24 cellular contexts compared by ENCODE assay signal in the genomic region with DNA sequence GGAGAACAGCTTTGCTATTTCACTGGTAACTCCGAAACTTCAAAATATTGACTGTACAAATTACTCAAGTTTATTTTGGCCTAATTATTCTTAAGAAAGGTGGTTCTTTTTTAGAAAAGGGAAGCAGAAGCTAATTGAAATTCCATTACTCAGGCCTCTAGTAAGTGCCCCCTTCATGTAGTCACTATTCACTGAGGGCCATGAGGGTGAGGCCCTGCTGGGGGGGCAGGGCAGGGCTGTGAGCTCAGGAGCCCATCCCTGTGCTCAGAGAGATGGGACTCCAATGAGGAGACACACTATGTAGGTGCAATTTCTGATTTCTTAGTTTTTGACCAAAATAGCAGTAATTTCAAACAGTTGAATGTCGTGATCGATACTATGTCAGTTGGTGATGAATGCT.
"Had no signal": no experiment of that assay in that cellular context is flagged by ENCODE, and none has a peak within 500 bp of the region (broad histone marks: within the 10 kb centered on the region; RNA-seq: fewer than 3 reads in every experiment).

No MANE protein-coding gene starts in this region.

- H3K4me3 ChIP-seq: esophagus squamous epithelium, left lung, lung, prostate gland, right lobe of liver, suprapubic skin, thyroid gland had no signal

- H3K4me3 Mint-ChIP-seq: immature natural killer cell; natural killer cell treated with Interleukin-12 subunit alpha and Interleukin-12 subunit beta and Interleukin-15 and Interleukin-18, amount 100 ng/mL, for 72 hours; stimulated activated effector memory CD8-positive, alpha-beta T cell treated with anti-CD3 and anti-CD28 coated beads, Interleukin-12 subunit alpha, Interleukin-12 subunit beta, amount 100 ng/mL, for 72 hours; type B pancreatic cell had no signal

- DNase-seq: cortex of kidney; effector memory CD4-positive, alpha-beta T cell; esophagus squamous epithelium; foreskin fibroblast; immature natural killer cell; left lung; mesenchymal stem cell; midbrain; occipital lobe; right lobe of liver; stimulated activated CD4-positive, alpha-beta T cell treated with anti-CD3 and anti-CD28 coated beads, Interleukin-4, amount 100 ng/mL, for 1 hour; stimulated activated CD8-positive, alpha-beta memory T cell treated with anti-CD3 and anti-CD28 coated beads, Interleukin-4, amount 100 ng/mL, for 48 hours; stimulated activated naive CD8-positive, alpha-beta T cell treated with anti-CD3 and anti-CD28 coated beads, Interleukin-15, Interleukin-2, amounts not matched to agents 100 U/mL and 50 U/mL, for 24 hours; thyroid gland had no signal

- H3K4me1 ChIP-seq: esophagus squamous epithelium, left lung, parathyroid adenoma, prostate gland, right lobe of liver, suprapubic skin had no signal

- H3K9me3 ChIP-seq: esophagus squamous epithelium, left lung, prostate gland, right lobe of liver, suprapubic skin, thyroid gland had no signal

- FAIRE-seq: keratinocyte, urothelium cell line had no signal

- ATAC-seq: left lung; natural killer cell treated with Interleukin-12 subunit alpha and Interleukin-12 subunit beta and Interleukin-15 and Interleukin-18, amount 100 ng/mL, for 72 hours; right lobe of liver; stimulated activated effector memory CD8-positive, alpha-beta T cell treated with anti-CD3 and anti-CD28 coated beads, Interleukin-12 subunit alpha, Interleukin-12 subunit beta, amount 100 ng/mL, for 72 hours; stimulated activated naive CD8-positive, alpha-beta T cell treated with anti-CD3 and anti-CD28 coated beads, Interleukin-15, Interleukin-2, amounts not matched to agents 100 U/mL and 50 U/mL, for 24 hours had no signal

- H2AFZ ChIP-seq: parathyroid adenoma had no signal

- H3K27ac Mint-ChIP-seq: immature natural killer cell; natural killer cell treated with Interleukin-12 subunit alpha and Interleukin-12 subunit beta and Interleukin-15 and Interleukin-18, amount 100 ng/mL, for 72 hours; stimulated activated effector memory CD8-positive, alpha-beta T cell treated with anti-CD3 and anti-CD28 coated beads, Interleukin-12 subunit alpha, Interleukin-12 subunit beta, amount 100 ng/mL, for 72 hours; type B pancreatic cell had no signal

- H3K27ac ChIP-seq: epithelial cell of prostate, esophagus squamous epithelium, left lung, parathyroid adenoma, prostate gland, right lobe of liver, suprapubic skin, thyroid gland had no signal

- H3K9ac ChIP-seq: parathyroid adenoma had no signal

- H3K36me3 ChIP-seq: prostate gland, right lobe of liver, thyroid gland had no signal

- H3K27me3 ChIP-seq: esophagus squamous epithelium, left lung, right lobe of liver, suprapubic skin, thyroid gland had no signal

- H3K27me3 Mint-ChIP-seq: natural killer cell treated with Interleukin-12 subunit alpha and Interleukin-12 subunit beta and Interleukin-15 and Interleukin-18, amount 100 ng/mL, for 72 hours; type B pancreatic cell had no signal

- H3K9me3 Mint-ChIP-seq: natural killer cell treated with Interleukin-12 subunit alpha and Interleukin-12 subunit beta and Interleukin-15 and Interleukin-18, amount 100 ng/mL, for 72 hours; stimulated activated effector memory CD8-positive, alpha-beta T cell treated with anti-CD3 and anti-CD28 coated beads, Interleukin-12 subunit alpha, Interleukin-12 subunit beta, amount 100 ng/mL, for 72 hours; type B pancreatic cell had no signal
